In genomic region chr11:11403763-11404725, GRCh38 we compare ENCODE assay signal across 17 cellular contexts. TPM values are rescaled to one million over a fixed set of nuclear protein-coding genes. Genes with fewer than 3 reads are reported as not detected.
A peak's percentile ranks its signal among the peaks of the same experiment; 100 is the strongest.
DNase-seq lines count a peak whose midpoint lies in the region; ATAC-seq, FAIRE-seq and TF ChIP-seq lines count a peak whose summit lies in the region.
"Had no signal": no experiment of that assay in that cellular context is flagged by ENCODE, and none has a peak within 500 bp of the region (broad histone marks: within the 10 kb centered on the region; RNA-seq: fewer than 3 reads in every experiment).

No MANE protein-coding gene starts in this region.

- H3K4me3 ChIP-seq in bronchial epithelial cell (ENCODE audit: low read depth, low read length) (no peak overlapping the region), left ventricle myocardium inferior (no peak overlapping the region), retinal pigment epithelial cell (ENCODE audit: low read length) (no peak overlapping the region)
- H3K4me3 ChIP-seq: dorsolateral prefrontal cortex had no signal

- H3K4me3 Mint-ChIP-seq in activated T-helper 17 cell treated with anti-CD3 and anti-CD28 coated beads, Interleukin-2, amount 50 U/mL, for 72 hours, result no peak overlapping the region
- H3K4me3 Mint-ChIP-seq: stimulated activated naive CD8-positive, alpha-beta T cell treated with anti-CD3 and anti-CD28 coated beads, Interleukin-15, amount 100 ng/mL, for 72 hours; T-helper 1 cell treated with Interleukin-12 subunit alpha and Interleukin-12 subunit beta and Interleukin-4 antibody, amounts not matched to agents 30 μg/mL and 1 μg/mL, for 36 hours had no signal

- peak overlapping the region; percentile 43 for H3K27ac ChIP-seq in left ventricle myocardium inferior (replicated peaks)
- H3K27ac ChIP-seq: C4-2B had no signal

- no peaks in the 10 kb centered on the region for H3K4me1 Mint-ChIP-seq in activated T-helper 17 cell treated with anti-CD3 and anti-CD28 coated beads, Interleukin-2, amount 50 U/mL, for 72 hours
- H3K4me1 Mint-ChIP-seq: stimulated activated naive CD8-positive, alpha-beta T cell treated with anti-CD3 and anti-CD28 coated beads, Interleukin-15, amount 100 ng/mL, for 72 hours had no signal

- no peak overlapping the region for H3K27ac Mint-ChIP-seq in activated T-helper 17 cell treated with anti-CD3 and anti-CD28 coated beads, Interleukin-2, amount 50 U/mL, for 72 hours
- H3K27ac Mint-ChIP-seq: T-helper 1 cell treated with Interleukin-12 subunit alpha and Interleukin-12 subunit beta and Interleukin-4 antibody, amounts not matched to agents 30 μg/mL and 1 μg/mL, for 36 hours had no signal

- H3K4me1 ChIP-seq in left ventricle myocardium inferior, result peaks cover 69% of the 10 kb centered on the region

- TF ChIP-seq CTCF in bronchial epithelial cell (IDR thresholded peaks at IDR 0.05; ENCODE audit: insufficient read depth, low read length, severe bottlenecking), result no peak
- TF ChIP-seq CTCF in left ventricle myocardium inferior (IDR thresholded peaks at IDR 0.05; ENCODE audit: borderline replicate concordance), result no peak
- no peak for TF ChIP-seq CTCF in retinal pigment epithelial cell (conservative IDR thresholded peaks at IDR 0.05; ENCODE audit: low read depth, low read length)

- no peak for ATAC-seq in GM21526 (IDR thresholded peaks at IDR 0.05; ENCODE audit: low FRiP score, unreplicated experiment)
- ATAC-seq in GM21360 (IDR thresholded peaks at IDR 0.05; ENCODE audit: unreplicated experiment), result no peak
- ATAC-seq in activated T-helper 17 cell treated with anti-CD3 and anti-CD28 coated beads, Interleukin-2, amount 50 U/mL, for 72 hours (replicated peaks), result no peak
- ATAC-seq in HG03378 (IDR thresholded peaks at IDR 0.05; ENCODE audit: unreplicated experiment), result no peak
- ATAC-seq: stimulated activated naive CD8-positive, alpha-beta T cell treated with anti-CD3 and anti-CD28 coated beads, Interleukin-15, amount 100 ng/mL, for 72 hours had no signal

- H3K36me3 Mint-ChIP-seq in activated T-helper 17 cell treated with anti-CD3 and anti-CD28 coated beads, Interleukin-2, amount 50 U/mL, for 72 hours (ENCODE audit: low read depth), result no peaks in the 10 kb centered on the region

- no peaks in the 10 kb centered on the region for H3K9me3 ChIP-seq in left ventricle myocardium inferior (replicated peaks)

- no peaks in the 10 kb centered on the region for H3K9me3 Mint-ChIP-seq in activated T-helper 17 cell treated with anti-CD3 and anti-CD28 coated beads, Interleukin-2, amount 50 U/mL, for 72 hours
- H3K9me3 Mint-ChIP-seq: stimulated activated naive CD8-positive, alpha-beta T cell treated with anti-CD3 and anti-CD28 coated beads, Interleukin-15, amount 100 ng/mL, for 72 hours; T-helper 1 cell treated with Interleukin-12 subunit alpha and Interleukin-12 subunit beta and Interleukin-4 antibody, amounts not matched to agents 30 μg/mL and 1 μg/mL, for 36 hours had no signal

- intact Hi-C loops in left ventricle myocardium inferior (cut with micrococcal nuclease), result no loop called here

- H3K27me3 ChIP-seq in bronchial epithelial cell (ENCODE audit: control insufficient read depth, insufficient read depth, low read length) (no peaks in the 10 kb centered on the region), left ventricle myocardium inferior (ENCODE audit: low read depth) (no peaks in the 10 kb centered on the region)
- H3K27me3 ChIP-seq: dorsolateral prefrontal cortex had no signal

- no peak for FAIRE-seq in bronchial epithelial cell (lab: Jason Lieb, UNC)
- FAIRE-seq: GM18507 had no signal

- DNase-seq in NCI-H1092 treated with DMSO at 0.1 percent for 48 hours (lab: John Stamatoyannopoulos, UW), result peak; percentile 30
- DNase-seq in bronchial epithelial cell (ENCODE audit: low read depth), result peak; percentile 59
- DNase-seq in left ventricle myocardium inferior, result peak; percentile 58
- DNase-seq in retinal pigment epithelial cell (ENCODE audit: low read depth), result peak; percentile 86
- DNase-seq: activated naive CD4-positive, alpha-beta T cell; EL; hippocampal formation; NCI-H2171; stimulated activated naive CD8-positive, alpha-beta T cell treated with anti-CD3 and anti-CD28 coated beads, Interleukin-15, amount 100 ng/mL, for 72 hours had no signal

- H3K27me3 Mint-ChIP-seq in activated T-helper 17 cell treated with anti-CD3 and anti-CD28 coated beads, Interleukin-2, amount 50 U/mL, for 72 hours, result peaks cover 13% of the 10 kb centered on the region

- no peaks in the 10 kb centered on the region for H3K36me3 ChIP-seq in bronchial epithelial cell (ENCODE audit: control insufficient read depth, insufficient read depth, low read length)
- no peaks in the 10 kb centered on the region for H3K36me3 ChIP-seq in left ventricle myocardium inferior

RNA-seq across cellular contexts. Expression of gene CSNK2A3, which starts 51.0 kb away (rescaled TPM):
- total RNA-seq in bronchial epithelial cell, result 2.1 and 2.8 TPM in 2 replicates
- 1.4 TPM for total RNA-seq in left ventricle myocardium inferior
- total RNA-seq in activated T-helper 17 cell treated with anti-CD3 and anti-CD28 coated beads, Interleukin-2, amount 50 U/mL, for 72 hours, result 1 to 10 TPM in 1 of 2 donors, under 1 TPM in 1; 0.85 to 1.7 TPM

Comparison
In these comparisons a context has a peak if more than half of its experiments do, and no peak if none do; other contexts are left out.
1. DNase-seq: peak in every context shown above with its lines; median percentile 86 in retinal pigment epithelial cell; 59 in bronchial epithelial cell; 58 in left ventricle myocardium inferior; 30 in NCI-H1092 treated with DMSO at 0.1 percent for 48 hours.